In genomic region chr16:3065069-3065741, GRCh38 we compare ENCODE assay signal across 1 cellular context.
TF ChIP-seq lines count a peak whose summit lies in the region.

TSS of gene IL32 (plus strand) at chr16:3065640. CDS start at chr16:3065812, 172 bp downstream.

TF ChIP-seq in HepG2, 621 proteins besides CTCF, POLR2A, EP300 and RAD21 (continued from another document and continues in another):
- TF ChIP-seq, protein P1, sequence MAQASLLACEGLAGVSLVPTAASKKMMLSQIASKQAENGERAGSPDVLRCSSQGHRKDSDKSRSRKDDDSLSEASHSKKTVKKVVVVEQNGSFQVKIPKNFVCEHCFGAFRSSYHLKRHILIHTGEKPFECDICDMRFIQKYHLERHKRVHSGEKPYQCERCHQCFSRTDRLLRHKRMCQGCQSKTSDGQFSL (CRISPR knock-in tag; IDR thresholded peaks at IDR 0.05): no peak; the same call in 1 of the 2 replicates
- no peak for TF ChIP-seq SALL2 (CRISPR knock-in tag; IDR thresholded peaks at IDR 0.05)
- no peak for TF ChIP-seq NRL (CRISPR knock-in tag; IDR thresholded peaks at IDR 0.05; ENCODE audit: borderline replicate concordance)
- TF ChIP-seq ZNF547 (CRISPR knock-in tag; IDR thresholded peaks at IDR 0.05): no peak; the same call in 1 of the 2 replicates
- peak; percentile 82 for TF ChIP-seq TBL1XR1 (IDR thresholded peaks at IDR 0.05; ENCODE audit: borderline replicate concordance, low read length, partially characterized antibody)
- TF ChIP-seq ZNF777 (CRISPR knock-in tag; IDR thresholded peaks at IDR 0.05): no peak
- TF ChIP-seq IRX3 (CRISPR knock-in tag; IDR thresholded peaks at IDR 0.05; ENCODE audit: borderline replicate concordance, low read depth): no peak
- no peak for TF ChIP-seq PAWR (CRISPR knock-in tag; IDR thresholded peaks at IDR 0.05; ENCODE audit: borderline replicate concordance)
- no peak for TF ChIP-seq PCBP2 (optimal IDR thresholded peaks at IDR 0.05; ENCODE audit: low read depth, low read length, poor library complexity, severe bottlenecking)
- TF ChIP-seq, protein P2, sequence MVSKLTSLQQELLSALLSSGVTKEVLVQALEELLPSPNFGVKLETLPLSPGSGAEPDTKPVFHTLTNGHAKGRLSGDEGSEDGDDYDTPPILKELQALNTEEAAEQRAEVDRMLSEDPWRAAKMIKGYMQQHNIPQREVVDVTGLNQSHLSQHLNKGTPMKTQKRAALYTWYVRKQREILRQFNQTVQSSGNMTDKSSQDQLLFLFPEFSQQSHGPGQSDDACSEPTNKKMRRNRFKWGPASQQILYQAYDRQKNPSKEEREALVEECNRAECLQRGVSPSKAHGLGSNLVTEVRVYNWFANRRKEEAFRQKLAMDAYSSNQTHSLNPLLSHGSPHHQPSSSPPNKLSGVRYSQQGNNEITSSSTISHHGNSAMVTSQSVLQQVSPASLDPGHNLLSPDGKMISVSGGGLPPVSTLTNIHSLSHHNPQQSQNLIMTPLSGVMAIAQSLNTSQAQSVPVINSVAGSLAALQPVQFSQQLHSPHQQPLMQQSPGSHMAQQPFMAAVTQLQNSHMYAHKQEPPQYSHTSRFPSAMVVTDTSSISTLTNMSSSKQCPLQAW (CRISPR knock-in tag; IDR thresholded peaks at IDR 0.05): peak; percentile 74; the same call in 1 of the 2 replicates
- TF ChIP-seq ZBTB1 (CRISPR knock-in tag; IDR thresholded peaks at IDR 0.05; ENCODE audit: borderline replicate concordance): no peak
- 0 out of 2 replicates have a peak, but pooled peaks have one; percentile 27 for TF ChIP-seq ZNF337 (CRISPR knock-in tag; IDR thresholded peaks at IDR 0.05; ENCODE audit: borderline replicate concordance, low read depth)
- TF ChIP-seq FIP1L1 (IDR thresholded peaks at IDR 0.05; ENCODE audit: borderline replicate concordance, insufficient read depth, low read depth, low read length): no peak
- no peak for TF ChIP-seq ZBTB2 (CRISPR knock-in tag; IDR thresholded peaks at IDR 0.05; ENCODE audit: low read depth)
- TF ChIP-seq, protein P3, sequence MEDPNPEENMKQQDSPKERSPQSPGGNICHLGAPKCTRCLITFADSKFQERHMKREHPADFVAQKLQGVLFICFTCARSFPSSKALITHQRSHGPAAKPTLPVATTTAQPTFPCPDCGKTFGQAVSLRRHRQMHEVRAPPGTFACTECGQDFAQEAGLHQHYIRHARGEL (CRISPR knock-in tag; IDR thresholded peaks at IDR 0.05): no peak
- TF ChIP-seq SRSF1 (optimal IDR thresholded peaks at IDR 0.05; ENCODE audit: low read depth, low read length): no peak
- peak; percentile 70 for TF ChIP-seq SKIL (CRISPR knock-in tag; IDR thresholded peaks at IDR 0.05; ENCODE audit: borderline replicate concordance)
- no peak for TF ChIP-seq NFE2L2 (IDR thresholded peaks at IDR 0.05; ENCODE audit: low read length)
- TF ChIP-seq HNF4G (IDR thresholded peaks at IDR 0.05; ENCODE audit: borderline replicate concordance, low read depth, low read length): peak; percentile 95
- TF ChIP-seq HNF4G (CRISPR knock-in tag; IDR thresholded peaks at IDR 0.05; ENCODE audit: borderline replicate concordance, low read depth): peak; percentile 97
- TF ChIP-seq, protein P4, sequence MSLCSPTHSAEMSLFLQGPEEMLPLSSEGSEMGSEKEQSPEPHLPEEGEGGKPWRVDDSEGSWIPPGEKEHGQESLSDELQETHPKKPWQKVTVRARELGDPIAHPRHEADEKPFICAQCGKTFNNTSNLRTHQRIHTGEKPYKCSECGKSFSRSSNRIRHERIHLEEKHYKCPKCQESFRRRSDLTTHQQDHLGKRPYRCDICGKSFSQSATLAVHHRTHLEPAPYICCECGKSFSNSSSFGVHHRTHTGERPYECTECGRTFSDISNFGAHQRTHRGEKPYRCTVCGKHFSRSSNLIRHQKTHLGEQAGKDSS (CRISPR knock-in tag; IDR thresholded peaks at IDR 0.05; ENCODE audit: borderline replicate concordance, low read depth): no peak
- TF ChIP-seq ZFY (CRISPR knock-in tag; IDR thresholded peaks at IDR 0.05): peak; percentile 57; the same call in 1 of the 2 replicates
- no peak for TF ChIP-seq ARID2 (CRISPR knock-in tag; IDR thresholded peaks at IDR 0.05; ENCODE audit: borderline replicate concordance)
- peak; percentile 96; the same call in 1 of the 2 replicates for TF ChIP-seq ZNF607 (CRISPR knock-in tag; IDR thresholded peaks at IDR 0.05; ENCODE audit: borderline replicate concordance)
- TF ChIP-seq KDM1A (CRISPR knock-in tag; IDR thresholded peaks at IDR 0.05): no peak
- no peak; the same call in 2 of the 3 replicates for TF ChIP-seq MXI1 (IDR thresholded peaks at IDR 0.05; ENCODE audit: borderline replicate concordance, low read depth, low read length)
- TF ChIP-seq, protein P5, sequence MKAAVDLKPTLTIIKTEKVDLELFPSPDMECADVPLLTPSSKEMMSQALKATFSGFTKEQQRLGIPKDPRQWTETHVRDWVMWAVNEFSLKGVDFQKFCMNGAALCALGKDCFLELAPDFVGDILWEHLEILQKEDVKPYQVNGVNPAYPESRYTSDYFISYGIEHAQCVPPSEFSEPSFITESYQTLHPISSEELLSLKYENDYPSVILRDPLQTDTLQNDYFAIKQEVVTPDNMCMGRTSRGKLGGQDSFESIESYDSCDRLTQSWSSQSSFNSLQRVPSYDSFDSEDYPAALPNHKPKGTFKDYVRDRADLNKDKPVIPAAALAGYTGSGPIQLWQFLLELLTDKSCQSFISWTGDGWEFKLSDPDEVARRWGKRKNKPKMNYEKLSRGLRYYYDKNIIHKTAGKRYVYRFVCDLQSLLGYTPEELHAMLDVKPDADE (CRISPR knock-in tag; IDR thresholded peaks at IDR 0.05): no peak
- peak; percentile 32 to 48; a peak in 3 of 4 replicates for TF ChIP-seq NR2F1 (CRISPR knock-in tag; IDR thresholded peaks at IDR 0.05)
- no peak for TF ChIP-seq ZIK1 (CRISPR knock-in tag; IDR thresholded peaks at IDR 0.05; ENCODE audit: borderline replicate concordance, low read depth)
- 0 out of 2 replicates have a peak, but pooled peaks have one; percentile 15 for TF ChIP-seq ZNF230 (CRISPR knock-in tag; IDR thresholded peaks at IDR 0.05)
- no peak for TF ChIP-seq GPN1 (CRISPR knock-in tag; IDR thresholded peaks at IDR 0.05; ENCODE audit: borderline replicate concordance)
- TF ChIP-seq SCMH1 (CRISPR knock-in tag; IDR thresholded peaks at IDR 0.05; ENCODE audit: borderline replicate concordance): no peak
- TF ChIP-seq, protein P6, sequence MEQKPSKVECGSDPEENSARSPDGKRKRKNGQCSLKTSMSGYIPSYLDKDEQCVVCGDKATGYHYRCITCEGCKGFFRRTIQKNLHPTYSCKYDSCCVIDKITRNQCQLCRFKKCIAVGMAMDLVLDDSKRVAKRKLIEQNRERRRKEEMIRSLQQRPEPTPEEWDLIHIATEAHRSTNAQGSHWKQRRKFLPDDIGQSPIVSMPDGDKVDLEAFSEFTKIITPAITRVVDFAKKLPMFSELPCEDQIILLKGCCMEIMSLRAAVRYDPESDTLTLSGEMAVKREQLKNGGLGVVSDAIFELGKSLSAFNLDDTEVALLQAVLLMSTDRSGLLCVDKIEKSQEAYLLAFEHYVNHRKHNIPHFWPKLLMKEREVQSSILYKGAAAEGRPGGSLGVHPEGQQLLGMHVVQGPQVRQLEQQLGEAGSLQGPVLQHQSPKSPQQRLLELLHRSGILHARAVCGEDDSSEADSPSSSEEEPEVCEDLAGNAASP (CRISPR knock-in tag; IDR thresholded peaks at IDR 0.05; ENCODE audit: borderline replicate concordance): peak; percentile 93
- no peak for TF ChIP-seq ZNF260 (CRISPR knock-in tag; IDR thresholded peaks at IDR 0.05; ENCODE audit: borderline replicate concordance, low read depth)
- TF ChIP-seq ZNF562 (CRISPR knock-in tag; IDR thresholded peaks at IDR 0.05; ENCODE audit: borderline replicate concordance): no peak
- TF ChIP-seq SIN3A (IDR thresholded peaks at IDR 0.05; ENCODE audit: borderline replicate concordance, low read depth, low read length): peak; percentile 83
- no peak for TF ChIP-seq ONECUT2 (CRISPR knock-in tag; IDR thresholded peaks at IDR 0.05)
- TF ChIP-seq EHMT2 (IDR thresholded peaks at IDR 0.05; ENCODE audit: borderline replicate concordance, low read depth, low read length): no peak
- TF ChIP-seq FUBP1 (CRISPR knock-in tag; IDR thresholded peaks at IDR 0.05; ENCODE audit: borderline replicate concordance): no peak
- 0 out of 2 replicates have a peak, but pooled peaks have one; percentile 22 for TF ChIP-seq ZNF296 (CRISPR knock-in tag; conservative IDR thresholded peaks at IDR 0.05)
- TF ChIP-seq MXD1 (CRISPR knock-in tag; IDR thresholded peaks at IDR 0.05): no peak
- no peak for TF ChIP-seq SOX13 (IDR thresholded peaks at IDR 0.05)
- peak in 1 of 2 experiments; percentile 69; a peak in 2 of 4 replicates for TF ChIP-seq SOX13 (CRISPR knock-in tag; conservative IDR thresholded peaks at IDR 0.05 in 1 of 2, IDR thresholded peaks at IDR 0.05 in 1 of 2)
- TF ChIP-seq ZNF772 (CRISPR knock-in tag; IDR thresholded peaks at IDR 0.05): peak; percentile 92
- no peak for TF ChIP-seq PHF5A (CRISPR knock-in tag; IDR thresholded peaks at IDR 0.05; ENCODE audit: low read depth, unreplicated experiment)
- TF ChIP-seq PRDM10 (CRISPR knock-in tag; IDR thresholded peaks at IDR 0.05; ENCODE audit: low read depth): peak; percentile 55; the same call in 1 of the 2 replicates
- no peak for TF ChIP-seq RBAK (CRISPR knock-in tag; IDR thresholded peaks at IDR 0.05)
- TF ChIP-seq ZNF709 (CRISPR knock-in tag; IDR thresholded peaks at IDR 0.05): no peak
- peak; percentile 98 for TF ChIP-seq ZBTB26 (CRISPR knock-in tag; IDR thresholded peaks at IDR 0.05; ENCODE audit: borderline replicate concordance)
